Comparison of ENCODE assay signal across 9 cellular contexts in the genomic region with DNA sequence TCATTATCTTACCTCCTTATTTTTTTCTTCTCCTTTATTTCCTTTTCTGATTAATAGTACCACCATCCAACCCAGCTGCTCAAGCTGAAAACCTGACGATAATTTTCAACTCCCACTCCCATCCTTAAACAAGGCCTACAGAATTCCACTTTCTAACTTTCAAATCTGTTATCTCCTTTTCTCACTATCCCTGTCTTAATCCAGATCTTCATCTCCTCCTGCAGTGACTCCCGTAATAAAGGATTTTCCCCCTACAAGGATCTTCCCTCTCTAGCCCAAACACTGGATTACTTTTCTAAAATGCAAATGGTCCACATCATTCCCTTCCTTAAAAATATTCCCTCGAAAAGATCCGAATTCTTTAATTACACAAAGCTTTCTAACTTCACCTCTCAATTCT. TPM values are rescaled to one million over a fixed set of nuclear protein-coding genes. Genes with fewer than 3 reads are reported as not detected.
A peak's percentile ranks its signal among the peaks of the same experiment; 100 is the strongest.
DNase-seq lines count a peak whose midpoint lies in the region; ATAC-seq, FAIRE-seq and TF ChIP-seq lines count a peak whose summit lies in the region.
"Had no signal": no experiment of that assay in that cellular context is flagged by ENCODE, and none has a peak within 500 bp of the region (broad histone marks: within the 10 kb centered on the region; RNA-seq: fewer than 3 reads in every experiment).

No MANE protein-coding gene starts in this region.

- H3K27me3 Mint-ChIP-seq in stimulated activated naive CD8-positive, alpha-beta T cell treated with anti-CD3 and anti-CD28 coated beads, Interleukin-15, Interleukin-2, amounts not matched to agents 100 ng/mL and 50 ng/mL, for 24 hours, result no peaks in the 10 kb centered on the region

- H3K79me1 ChIP-seq in mesenchymal stem cell (replicated peaks; ENCODE audit: low read length, poor library complexity, severe bottlenecking), result peaks cover 9% of the 10 kb centered on the region

- peaks cover 5 to 13% of the 10 kb centered on the region in 2 experiments; a peak in 4 of 5 replicates for H3K4me1 ChIP-seq in K562 (replicated peaks in 1 of 2; ENCODE audit: control insufficient read depth in 2 of 2, insufficient read depth in 2 of 2, low read length in 2 of 2)
- H3K4me1 ChIP-seq in mesenchymal stem cell (ENCODE audit: control insufficient read depth, insufficient read depth, low read depth, low read length), result no peaks in the 10 kb centered on the region
- H3K4me1 ChIP-seq in urinary bladder (ENCODE audit: insufficient read depth), result peaks cover 2% of the 10 kb centered on the region

- 7% methylated on average over 4 of the region's 4 CpGs for WGBS in K562 (ENCODE audit: insufficient coverage, low coverage, missing lambda C conversion rate)
- WGBS in mesenchymal stem cell, result 90% methylated on average over 4 of the region's 4 CpGs
- 67% methylated on average over 4 of the region's 4 CpGs for WGBS in urinary bladder

- H3K9me3 Mint-ChIP-seq in stimulated activated naive CD8-positive, alpha-beta T cell treated with anti-CD3 and anti-CD28 coated beads, Interleukin-15, Interleukin-2, amounts not matched to agents 100 ng/mL and 50 ng/mL, for 24 hours, result no peaks in the 10 kb centered on the region

- H3K4me3 ChIP-seq in K562, result peak overlapping the region; percentile 96
- peak overlapping the region in 1 of 2 experiments; percentile 100 for H3K4me3 ChIP-seq in mesenchymal stem cell (ENCODE audit: insufficient read depth in 1 of 2, low read depth in 1 of 2, low read length in 2 of 2)
- H3K4me3 ChIP-seq in urinary bladder (ENCODE audit: low read depth, low read length), result peak overlapping the region; percentile 90

- TF ChIP-seq EP300 in K562 (IDR thresholded peaks at IDR 0.05; ENCODE audit: low read length), result no peak

- no TSS peak for BruUV-seq in K562 (replicated peaks; lab: Mats Ljungman, UMichigan)

- no peak overlapping the region for H2BK15ac ChIP-seq in mesenchymal stem cell (ENCODE audit: low read depth, poor library complexity, severe bottlenecking)

- no peak for TF ChIP-seq RAD21 in K562 (CRISPR knock-in tag; conservative IDR thresholded peaks at IDR 0.05 in 1 of 2, IDR thresholded peaks at IDR 0.05 in 1 of 2)

- no peak overlapping the region for H3K27ac Mint-ChIP-seq in stimulated activated naive CD8-positive, alpha-beta T cell treated with anti-CD3 and anti-CD28 coated beads, Interleukin-15, Interleukin-2, amounts not matched to agents 100 ng/mL and 50 ng/mL, for 24 hours

- H3K4ac ChIP-seq in mesenchymal stem cell (ENCODE audit: low read depth in 1 of 2, low read length in 2 of 2), result no peak overlapping the region

- in situ Hi-C loops in K562 (cut with MboI), result no loop called here

- no peak for ATAC-seq in stimulated activated naive CD8-positive, alpha-beta T cell treated with anti-CD3 and anti-CD28 coated beads, Interleukin-15, Interleukin-2, amounts not matched to agents 100 U/mL and 50 U/mL, for 24 hours
- ATAC-seq in K562 (no peak), GM19452 (IDR thresholded peaks at IDR 0.05; ENCODE audit: unreplicated experiment) (no peak)

- H3K9ac ChIP-seq in K562 (ENCODE audit: insufficient read depth in 1 of 2, low read depth in 2 of 2, low read length in 2 of 2) (peak overlapping the region in 1 of 2 experiments; percentile 92; a peak in 2 of 4 replicates), mesenchymal stem cell (ENCODE audit: low read length) (peak overlapping the region; percentile 98)

- H3K4me1 Mint-ChIP-seq in stimulated activated naive CD8-positive, alpha-beta T cell treated with anti-CD3 and anti-CD28 coated beads, Interleukin-15, Interleukin-2, amounts not matched to agents 100 ng/mL and 50 ng/mL, for 24 hours (ENCODE audit: low read depth), result peaks cover 40% of the 10 kb centered on the region

- H3K36me3 ChIP-seq in K562 (ENCODE audit: control insufficient read depth, insufficient read depth, low read length) (peaks cover 14% of the 10 kb centered on the region; the same call in 1 of the 3 replicates), mesenchymal stem cell (ENCODE audit: control insufficient read depth in 1 of 2, insufficient read depth in 2 of 2, low read depth in 1 of 2, low read length in 2 of 2) (peaks cover 2 to 23% of the 10 kb centered on the region in 2 experiments), urinary bladder (ENCODE audit: insufficient read depth) (no peaks in the 10 kb centered on the region)

- H3K27ac ChIP-seq in K562 (ENCODE audit: extremely low read depth, low read depth, low read length) (peak overlapping the region; percentile 10; the same call in 1 of the 3 replicates), mesenchymal stem cell (ENCODE audit: low read length, poor library complexity, severe bottlenecking) (no peak overlapping the region), urinary bladder (ENCODE audit: low read depth) (no peak overlapping the region)

- no peaks in the 10 kb centered on the region for H3K9me3 ChIP-seq in K562 (replicated peaks; ENCODE audit: control insufficient read depth, insufficient read depth, low read depth, low read length)
- H3K9me3 ChIP-seq in mesenchymal stem cell (ENCODE audit: control insufficient read depth, low read length), result no peaks in the 10 kb centered on the region

- no peak for TF ChIP-seq POLR2A in K562 (conservative IDR thresholded peaks at IDR 0.05)

- peak overlapping the region; percentile 93 for H3K4me3 Mint-ChIP-seq in stimulated activated naive CD8-positive, alpha-beta T cell treated with anti-CD3 and anti-CD28 coated beads, Interleukin-15, Interleukin-2, amounts not matched to agents 100 ng/mL and 50 ng/mL, for 24 hours

- no peak overlapping the region for H4K8ac ChIP-seq in mesenchymal stem cell (ENCODE audit: low read length)

- H2BK12ac ChIP-seq in mesenchymal stem cell (ENCODE audit: low read length in 2 of 2), result no peak overlapping the region

- H2AFZ ChIP-seq in K562 (ENCODE audit: low read depth, low read length) (no peak overlapping the region), mesenchymal stem cell (ENCODE audit: low read depth, low read length) (no peak overlapping the region)

- CTCF ChIA-PET in K562 (lab: Yijun Ruan, JAX; ENCODE audit: low intra/inter-chr PET ratio), result no interaction called here

- POLR2A ChIA-PET in K562 (lab: Yijun Ruan, JAX), result no interaction called here

- H2BK120ac ChIP-seq in mesenchymal stem cell (ENCODE audit: low read depth, low read length), result no peak overlapping the region

- H2AK5ac ChIP-seq in mesenchymal stem cell (ENCODE audit: low read length, severe bottlenecking), result no peak overlapping the region

- no peak overlapping the region for H3K14ac ChIP-seq in mesenchymal stem cell (ENCODE audit: low read length in 2 of 2)

- H3K18ac ChIP-seq in mesenchymal stem cell (ENCODE audit: low read depth in 1 of 2, low read length in 2 of 2), result no peak overlapping the region

- H3K23ac ChIP-seq in mesenchymal stem cell (ENCODE audit: low read length in 2 of 2), result no peak overlapping the region

- H3K36me3 Mint-ChIP-seq in stimulated activated naive CD8-positive, alpha-beta T cell treated with anti-CD3 and anti-CD28 coated beads, Interleukin-15, Interleukin-2, amounts not matched to agents 100 ng/mL and 50 ng/mL, for 24 hours (ENCODE audit: low read depth), result peaks cover 13% of the 10 kb centered on the region

- no peaks in the 10 kb centered on the region for H3K9me1 ChIP-seq in K562 (ENCODE audit: control insufficient read depth, insufficient read depth, low read length)

- H4K20me1 ChIP-seq in K562 (replicated peaks; ENCODE audit: control insufficient read depth, insufficient read depth, low read length), result no peaks in the 10 kb centered on the region

- no peaks in the 10 kb centered on the region for H3K27me3 ChIP-seq in K562 (ENCODE audit: control insufficient read depth in 2 of 2, insufficient read depth in 2 of 2, low read length in 2 of 2)
- H3K27me3 ChIP-seq in mesenchymal stem cell (ENCODE audit: control insufficient read depth in 1 of 2, insufficient read depth in 1 of 2, low read length in 2 of 2), result no peaks in the 10 kb centered on the region

- H3K4me2 ChIP-seq in K562 (ENCODE audit: insufficient read depth, low read length), result peak overlapping the region; percentile 95
- peak overlapping the region; percentile 82 for H3K4me2 ChIP-seq in mesenchymal stem cell (ENCODE audit: low read length, poor library complexity, severe bottlenecking)

- intact Hi-C loops in K562 (cut with micrococcal nuclease), result no loop called here

- no peak for FAIRE-seq in K562 (lab: Jason Lieb, UNC)
- FAIRE-seq: endometrium had no signal

- TF ChIP-seq CTCF in K562 (IDR thresholded peaks at IDR 0.05 in 2 of 3, conservative IDR thresholded peaks at IDR 0.05 in 1 of 3; ENCODE audit: insufficient read depth in 2 of 3, low read depth in 1 of 3, low read length in 3 of 3), result no peak

- H4K91ac ChIP-seq in mesenchymal stem cell (ENCODE audit: low read length), result no peak overlapping the region

- DNase-seq in stimulated activated naive CD8-positive, alpha-beta T cell treated with anti-CD3 and anti-CD28 coated beads, Interleukin-15, Interleukin-2, amounts not matched to agents 100 U/mL and 50 U/mL, for 24 hours, result no peak
- DNase-seq in K562 (ENCODE audit: extremely low read depth in 1 of 4, low spot score in 3 of 4) (no peak), mesenchymal stem cell (no peak), SK-N-DZ (ENCODE audit: low spot score) (no peak), NCI-H345 treated with DMSO at 0.1 percent for 48 hours (lab: John Stamatoyannopoulos, UW; ENCODE audit: unreplicated experiment) (no peak)

- peaks cover 40% of the 10 kb centered on the region for H3K79me2 ChIP-seq in K562 (ENCODE audit: control insufficient read depth, insufficient read depth, low read length)

- no peak overlapping the region for H2BK5ac ChIP-seq in mesenchymal stem cell (ENCODE audit: low read depth, low read length, poor library complexity, severe bottlenecking)

RNA-seq across cellular contexts. Expression of a gene that starts 1.5 kb away (rescaled TPM):
- total RNA-seq in K562 (2011; cell fraction: chromatin; rRNA removed; ENCODE audit: low replicate concordance), result 21.2 and 33.4 TPM in 2 replicates
- total RNA-seq in K562 (2011; cell fraction: nucleolus; rRNA removed), result 7.7 and 9.7 TPM in 2 replicates
- 18.5 and 35.6 TPM in 2 replicates for total RNA-seq in K562 (2011; cell fraction: nucleoplasm; rRNA removed)
- total RNA-seq in K562 (2014; rRNA removed), result 16.8 and 18.2 TPM in 2 replicates
- 17.4 and 21.3 TPM in 2 replicates for total RNA-seq in K562 (2014; rRNA removed; fragmentation: Illumina TruSeq; extraction: Trizol)
- total RNA-seq in K562 (2015; rRNA removed; fragmentation: Illumina TruSeq; extraction: Trizol), result 15.2 and 16.3 TPM in 2 replicates
- 22.1 and 22.5 TPM in 2 replicates for total RNA-seq in K562 (2021)
- 20.4 and 23.8 TPM in 2 replicates for polyA plus RNA-seq in K562 (2011; rRNA removed)
- polyA plus RNA-seq in K562 (2011; cell fraction: cytosol; rRNA removed), result 3.6 and 10.8 TPM in 2 replicates
- polyA plus RNA-seq in K562 (2011; cell fraction: nucleus; rRNA removed), result 19.0 and 19.7 TPM in 2 replicates
- 16.4 and 20.5 TPM in 2 replicates for polyA plus RNA-seq in K562 (2012)
- 18.5 and 24.5 TPM in 2 replicates for polyA plus RNA-seq in K562 (2014; fragmentation: Illumina TruSeq; extraction: Trizol)
- 1 to 10 TPM; 3.8 to 6.4 TPM for polyA plus RNA-seq in K562 (2014; fragmentation: Nextera tagmentation; extraction: Ambion mirVana)
- polyA plus RNA-seq in K562 (2014; rRNA removed), result 20.3 and 23.1 TPM in 2 replicates
- 23.6 and 23.8 TPM in 2 replicates for polyA minus RNA-seq in K562 (2011; rRNA and poly(A)+ RNA removed)
- polyA minus RNA-seq in K562 (2011; cell fraction: cytosol; rRNA and poly(A)+ RNA removed), result 9.6 and 11.4 TPM in 2 replicates
- 7.9 and 16.4 TPM in 2 replicates for polyA minus RNA-seq in K562 (2011; cell fraction: nucleus; rRNA and poly(A)+ RNA removed)
- 20.0 TPM for polyA plus RNA-seq in mesenchymal stem cell (2013, experiment 1 of 2)
- polyA plus RNA-seq in mesenchymal stem cell (2013, experiment 2 of 2), result 21.7 TPM
- 51.3 TPM for total RNA-seq in urinary bladder
- polyA plus RNA-seq in urinary bladder, result 25.0 TPM
- polyA plus RNA-seq in SK-N-DZ (2014; cell fraction: cytosol; rRNA removed), result 20.9 and 24.2 TPM in 2 replicates
- polyA plus RNA-seq in SK-N-DZ (2014; cell fraction: nucleus; rRNA removed), result 16.3 and 19.4 TPM in 2 replicates

RNA-seq across cellular contexts. Expression of a gene that starts 6.5 kb away (rescaled TPM):
- total RNA-seq in K562 (2011; cell fraction: chromatin; rRNA removed; ENCODE audit: low replicate concordance), result 53.9 and 152 TPM in 2 replicates
- 34.2 and 42.7 TPM in 2 replicates for total RNA-seq in K562 (2011; cell fraction: nucleolus; rRNA removed)
- total RNA-seq in K562 (2011; cell fraction: nucleoplasm; rRNA removed), result 65.9 and 95.0 TPM in 2 replicates
- total RNA-seq in K562 (2014; rRNA removed) (59.9 and 69.7 TPM in 2 replicates), K562 (2014; rRNA removed; fragmentation: Illumina TruSeq; extraction: Trizol) (75.9 and 84.5 TPM in 2 replicates), K562 (2015; rRNA removed; fragmentation: Illumina TruSeq; extraction: Trizol) (68.2 and 81.4 TPM in 2 replicates), K562 (2021) (53.4 and 67.7 TPM in 2 replicates), urinary bladder (38.4 TPM)
- polyA plus RNA-seq in K562 (2011; rRNA removed) (42.8 and 46.6 TPM in 2 replicates), K562 (2014; fragmentation: Illumina TruSeq; extraction: Trizol) (105 and 133 TPM in 2 replicates), K562 (2014; fragmentation: Nextera tagmentation; extraction: Ambion mirVana) (10 to 100 TPM; 30.2 to 38.1 TPM), K562 (2014; rRNA removed) (138 and 188 TPM in 2 replicates), urinary bladder (35.7 TPM)
- polyA plus RNA-seq in K562 (2011; cell fraction: cytosol; rRNA removed), result 7.8 and 21.8 TPM in 2 replicates
- polyA plus RNA-seq in K562 (2011; cell fraction: nucleus; rRNA removed), result 123 and 157 TPM in 2 replicates
- polyA plus RNA-seq in K562 (2012), result 71.6 and 86.2 TPM in 2 replicates
- polyA minus RNA-seq in K562 (2011; rRNA and poly(A)+ RNA removed), result 32.5 and 38.4 TPM in 2 replicates
- polyA minus RNA-seq in K562 (2011; cell fraction: cytosol; rRNA and poly(A)+ RNA removed), result 9.0 and 10.4 TPM in 2 replicates
- 42.9 and 69.9 TPM in 2 replicates for polyA minus RNA-seq in K562 (2011; cell fraction: nucleus; rRNA and poly(A)+ RNA removed)
- polyA plus RNA-seq in mesenchymal stem cell (2013, experiment 1 of 2), result 43.5 TPM
- 41.0 TPM for polyA plus RNA-seq in mesenchymal stem cell (2013, experiment 2 of 2)
- polyA plus RNA-seq in SK-N-DZ (2014; cell fraction: cytosol; rRNA removed), result 51.1 and 59.4 TPM in 2 replicates
- 187 and 416 TPM in 2 replicates for polyA plus RNA-seq in SK-N-DZ (2014; cell fraction: nucleus; rRNA removed)

RNA-seq across cellular contexts. Expression of a gene that starts 54.5 kb away (rescaled TPM):
- total RNA-seq in K562 (2011; cell fraction: chromatin; rRNA removed; ENCODE audit: low replicate concordance), result 17.5 and 21.8 TPM in 2 replicates
- 12.4 and 15.2 TPM in 2 replicates for total RNA-seq in K562 (2011; cell fraction: nucleolus; rRNA removed)
- total RNA-seq in K562 (2011; cell fraction: nucleoplasm; rRNA removed), result 23.8 and 24.3 TPM in 2 replicates
- total RNA-seq in K562 (2014; rRNA removed), result 43.0 and 64.0 TPM in 2 replicates
- 31.3 and 35.3 TPM in 2 replicates for total RNA-seq in K562 (2014; rRNA removed; fragmentation: Illumina TruSeq; extraction: Trizol)
- 32.0 and 33.1 TPM in 2 replicates for total RNA-seq in K562 (2015; rRNA removed; fragmentation: Illumina TruSeq; extraction: Trizol)
- 23.0 and 28.2 TPM in 2 replicates for total RNA-seq in K562 (2021)
- 36.5 and 45.4 TPM in 2 replicates for polyA plus RNA-seq in K562 (2011; rRNA removed)
- polyA plus RNA-seq in K562 (2011; cell fraction: cytosol; rRNA removed), result 17.2 and 27.9 TPM in 2 replicates
- 12.1 and 16.3 TPM in 2 replicates for polyA plus RNA-seq in K562 (2011; cell fraction: nucleus; rRNA removed)
- 13.5 and 23.1 TPM in 2 replicates for polyA plus RNA-seq in K562 (2012)
- polyA plus RNA-seq in K562 (2014; fragmentation: Illumina TruSeq; extraction: Trizol), result 37.8 and 45.5 TPM in 2 replicates
- polyA plus RNA-seq in K562 (2014; fragmentation: Nextera tagmentation; extraction: Ambion mirVana), result 10 to 100 TPM; 54.5 to 60.8 TPM
- 51.4 and 87.6 TPM in 2 replicates for polyA plus RNA-seq in K562 (2014; rRNA removed)
- 24.7 and 33.0 TPM in 2 replicates for polyA minus RNA-seq in K562 (2011; rRNA and poly(A)+ RNA removed)
- polyA minus RNA-seq in K562 (2011; cell fraction: cytosol; rRNA and poly(A)+ RNA removed), result 5.7 and 10.6 TPM in 2 replicates
- polyA minus RNA-seq in K562 (2011; cell fraction: nucleus; rRNA and poly(A)+ RNA removed), result 14.3 and 15.0 TPM in 2 replicates
- polyA plus RNA-seq in mesenchymal stem cell (2013, experiment 1 of 2), result 4.4 TPM
- polyA plus RNA-seq in mesenchymal stem cell (2013, experiment 2 of 2), result 4.8 TPM
- total RNA-seq in urinary bladder, result 33.5 TPM
- 8.6 TPM for polyA plus RNA-seq in urinary bladder
- 70.5 and 92.7 TPM in 2 replicates for polyA plus RNA-seq in SK-N-DZ (2014; cell fraction: cytosol; rRNA removed)
- 55.6 and 84.9 TPM in 2 replicates for polyA plus RNA-seq in SK-N-DZ (2014; cell fraction: nucleus; rRNA removed)
